ENCODE assay signal across 8 cellular contexts in the genomic region with DNA sequence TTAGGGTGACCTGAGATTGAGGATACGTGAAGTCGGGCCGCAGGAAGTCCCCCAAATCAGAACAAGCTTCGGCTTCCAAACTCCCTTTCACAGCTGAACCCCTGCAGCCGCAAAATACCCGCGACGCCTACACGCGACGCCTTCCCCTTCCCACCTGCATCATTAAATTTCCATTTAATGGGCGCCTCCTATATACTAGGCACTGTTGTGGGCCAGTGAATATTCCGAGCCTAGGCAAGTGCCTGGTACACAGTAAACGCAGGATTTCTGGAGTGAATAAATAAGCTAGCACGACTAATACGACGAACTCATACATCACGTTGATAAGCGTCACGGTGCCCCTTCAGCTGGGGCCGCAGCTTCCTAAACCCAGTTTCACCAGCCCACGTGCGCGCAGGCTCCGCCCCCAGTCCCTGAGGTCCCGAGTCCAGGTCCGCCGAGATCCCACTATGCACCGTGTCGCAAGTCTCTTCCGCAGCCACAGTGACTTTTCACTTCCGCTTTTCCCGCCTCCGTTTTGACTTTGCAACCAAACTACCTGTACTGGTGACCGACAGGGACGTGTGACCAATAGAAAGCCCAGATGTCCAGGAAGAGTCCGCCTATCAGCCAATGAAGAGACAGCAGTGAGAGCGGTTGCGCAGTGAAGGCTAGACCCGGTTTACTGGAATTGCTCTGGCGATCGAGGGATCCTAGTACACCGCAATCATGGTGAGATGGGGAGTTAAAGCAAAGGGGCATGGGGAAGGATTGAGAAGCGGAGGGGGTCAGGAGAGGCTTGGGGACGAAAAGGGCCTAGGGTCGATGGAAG. TPM values are rescaled to one million over a fixed set of nuclear protein-coding genes. Genes with fewer than 3 reads are reported as not detected.
DNase-seq lines count a peak whose midpoint lies in the region; ATAC-seq and TF ChIP-seq lines count a peak whose summit lies in the region.

A gene (plus strand): TSS at position 623 of the 811 bp plus-strand sequence. CDS start 86 bp downstream, at position 709.

- intact Hi-C loops in activated CD4-positive, alpha-beta T cell treated with anti-CD3 and anti-CD28 coated beads, Interleukin-2, amount 10 ng/mL, durations not matched to agents 24 days and 14 days (cut with micrococcal nuclease) = loop anchor here (1.0 to 5.0 kb wide), 7 partner anchors 46 to 402 kb away; a partner anchor contains a TSS
- intact Hi-C loops in colonic mucosa (cut with DNase I) = no loop called here
- intact Hi-C loops in left colon (cut with DNase I, micrococcal nuclease) = no loop called here

- H3K27ac Mint-ChIP-seq in activated CD4-positive, alpha-beta T cell treated with anti-CD3 and anti-CD28 coated beads, Interleukin-2, amount 10 ng/mL, durations not matched to agents 24 days and 14 days = peak within 1 kb of the TSS; percentile 98

- H3K36me3 Mint-ChIP-seq in activated CD4-positive, alpha-beta T cell treated with anti-CD3 and anti-CD28 coated beads, Interleukin-2, amount 10 ng/mL, durations not matched to agents 24 days and 14 days (ENCODE audit: low read depth) = peaks cover 33% of the 10 kb centered on the region

- peaks cover 35 to 46% (median 44%) of the 10 kb centered on the region in 11 experiments for H3K27me3 ChIP-seq in BLaER1 treated with 17β-estradiol and CSF1 and Interleukin-3, amounts not matched to agents 10 nM and 100 nM
- no peaks in the 10 kb centered on the region for H3K27me3 ChIP-seq in colonic mucosa

- peaks cover 27% of the 10 kb centered on the region for H3K27me3 Mint-ChIP-seq in activated CD4-positive, alpha-beta T cell treated with anti-CD3 and anti-CD28 coated beads, Interleukin-2, amount 10 ng/mL, durations not matched to agents 24 days and 14 days

- H3K9me3 Mint-ChIP-seq in activated CD4-positive, alpha-beta T cell treated with anti-CD3 and anti-CD28 coated beads, Interleukin-2, amount 10 ng/mL, durations not matched to agents 24 days and 14 days = no peaks in the 10 kb centered on the region

- peaks cover 44 to 57% (median 50%) of the 10 kb centered on the region in 10 experiments for H3K4me1 ChIP-seq in BLaER1 treated with 17β-estradiol and CSF1 and Interleukin-3, amounts not matched to agents 10 nM and 100 nM
- peaks cover 15% of the 10 kb centered on the region for H3K4me1 ChIP-seq in colonic mucosa

- ATAC-seq in GM19351 (IDR thresholded peaks at IDR 0.05; ENCODE audit: unreplicated experiment) = peak; percentile 84
- ATAC-seq in HG03520 (IDR thresholded peaks at IDR 0.05; ENCODE audit: unreplicated experiment) = peak; percentile 64
- ATAC-seq in left colon = peak; percentile 75

- H3K9me3 ChIP-seq in BLaER1 treated with 17β-estradiol and CSF1 and Interleukin-3, amounts not matched to agents 10 nM and 100 nM (replicated peaks in 1 of 11) = no peaks in the 10 kb centered on the region
- H3K9me3 ChIP-seq in colonic mucosa = no peaks in the 10 kb centered on the region

- TF ChIP-seq CTCF in colonic mucosa (IDR thresholded peaks at IDR 0.05) = no peak

- peak within 1 kb of the TSS; percentile 86 to 97 (median 92) for H3K9ac ChIP-seq in BLaER1 treated with 17β-estradiol and CSF1 and Interleukin-3, amounts not matched to agents 10 nM and 100 nM
- peak within 1 kb of the TSS; percentile 93 to 95 for H3K9ac ChIP-seq in colonic mucosa (ENCODE audit: low read depth in 2 of 2, low read length in 2 of 2)

- peak within 1 kb of the TSS; percentile 77 to 100 (median 86) for H3K4me3 ChIP-seq in BLaER1 treated with 17β-estradiol and CSF1 and Interleukin-3, amounts not matched to agents 10 nM and 100 nM
- peak within 1 kb of the TSS; percentile 80 for H3K4me3 ChIP-seq in colonic mucosa

- peaks cover 32 to 40% (median 37%) of the 10 kb centered on the region in 11 experiments for H3K36me3 ChIP-seq in BLaER1 treated with 17β-estradiol and CSF1 and Interleukin-3, amounts not matched to agents 10 nM and 100 nM
- H3K36me3 ChIP-seq in colonic mucosa = peaks cover 10% of the 10 kb centered on the region

- peaks cover 39% of the 10 kb centered on the region for H3K4me1 Mint-ChIP-seq in activated CD4-positive, alpha-beta T cell treated with anti-CD3 and anti-CD28 coated beads, Interleukin-2, amount 10 ng/mL, durations not matched to agents 24 days and 14 days

- H3K27ac ChIP-seq in BLaER1 treated with 17β-estradiol and CSF1 and Interleukin-3, amounts not matched to agents 10 nM and 100 nM = peak within 1 kb of the TSS; percentile 84 to 97 (median 91)
- H3K27ac ChIP-seq in colonic mucosa = peak within 1 kb of the TSS; percentile 86

- DNase-seq in NCI-H526 treated with DMSO at 0.1 percent for 48 hours (lab: John Stamatoyannopoulos, UW) = peak; percentile 99
- peak; percentile 99 for DNase-seq in activated CD4-positive, alpha-beta T cell treated with anti-CD3 and anti-CD28 coated beads, Interleukin-2, amount 10 ng/mL, durations not matched to agents 24 days and 14 days
- peak; percentile 99 for DNase-seq in colonic mucosa
- peak; percentile 98 to 99 for DNase-seq in left colon
- DNase-seq in stimulated activated CD4-positive, alpha-beta T cell treated with anti-CD3 and anti-CD28 coated beads, Interleukin-1b, Interleukin-23, amount 100 ng/mL, for 4 hours (ENCODE audit: low read depth in 2 of 2) = peak; percentile 93

- peak within 1 kb of the TSS; percentile 88 to 99 (median 94) for H3K4me2 ChIP-seq in BLaER1 treated with 17β-estradiol and CSF1 and Interleukin-3, amounts not matched to agents 10 nM and 100 nM

- H4K20me1 ChIP-seq in BLaER1 treated with 17β-estradiol and CSF1 and Interleukin-3, amounts not matched to agents 10 nM and 100 nM = peaks cover 3 to 68% (median 40%) of the 10 kb centered on the region in 11 experiments; a peak in 19 of 22 replicates

- H3K4me3 Mint-ChIP-seq in activated CD4-positive, alpha-beta T cell treated with anti-CD3 and anti-CD28 coated beads, Interleukin-2, amount 10 ng/mL, durations not matched to agents 24 days and 14 days = peak within 1 kb of the TSS; percentile 99

RNA-seq across cellular contexts. Expression of the gene that starts here (rescaled TPM):
- total RNA-seq in activated CD4-positive, alpha-beta T cell treated with anti-CD3 and anti-CD28 coated beads, Interleukin-2, amount 10 ng/mL, durations not matched to agents 24 days and 14 days = 356 and 358 TPM in 2 replicates
- total RNA-seq in colonic mucosa (100 to 1,000 TPM; 160 to 253 TPM), left colon (100 to 1,000 TPM; 131 to 154 TPM)

Comparison
In these comparisons a context has a peak if more than half of its experiments do, and no peak if none do; other contexts are left out.
1. Peak in every context shown above with its lines: DNase-seq, ATAC-seq, H3K4me3 ChIP-seq and H3K27ac ChIP-seq.